ENCODE assay signal across 19 cellular contexts in genomic region chr20:49852522-49853055, GRCh38. TPM values are rescaled to one million over a fixed set of nuclear protein-coding genes. Genes with fewer than 3 reads are reported as not detected.
DNase-seq lines count a peak whose midpoint lies in the region; ATAC-seq, FAIRE-seq and TF ChIP-seq lines count a peak whose summit lies in the region.
"Had no signal": no experiment of that assay in that cellular context is flagged by ENCODE, and none has a peak within 500 bp of the region (broad histone marks: within the 10 kb centered on the region; RNA-seq: fewer than 3 reads in every experiment).

No MANE protein-coding gene starts in this region.

- no peak for DNase-seq in right atrium auricular region (ENCODE audit: low spot score)
- no peak for DNase-seq in cardiac septum (ENCODE audit: low spot score)
- no peak for DNase-seq in astrocyte (ENCODE audit: low read depth)
- no peak for DNase-seq in nephron progenitor cell
- DNase-seq in aorta: no peak
- DNase-seq in stimulated activated CD4-positive, alpha-beta T cell treated with anti-CD3 and anti-CD28 coated beads, Interleukin-12 subunit alpha, Interleukin-12 subunit beta, amount 100 ng/mL, for 4 hours: no peak
- DNase-seq in kidney glomerular epithelial cell (lab: John Stamatoyannopoulos, UW): no peak
- DNase-seq: activated CD4-positive, CD25-positive, alpha-beta regulatory T cell treated with anti-CD3 and anti-CD28 coated beads, Interleukin-2, amount 50 U/mL, for 72 hours; amniotic stem cell; CD8-positive, alpha-beta memory T cell; immature natural killer cell; NCI-H1436 treated with DMSO at 0.1 percent for 48 hours; NCI-H2227 treated with DMSO at 0.1 percent for 48 hours; SJCRH30; stimulated activated CD4-positive, alpha-beta T cell treated with anti-CD3 and anti-CD28 coated beads, Interleukin-4, amount 100 ng/mL, for 1 hour had no signal

- no peak overlapping the region for H2AFZ ChIP-seq in astrocyte (ENCODE audit: low read depth, low read length)

- TF ChIP-seq CTCF in right atrium auricular region (IDR thresholded peaks at IDR 0.05): no peak
- no peak for TF ChIP-seq CTCF in astrocyte (IDR thresholded peaks at IDR 0.05; ENCODE audit: insufficient read depth, low read depth, low read length)
- TF ChIP-seq CTCF in nephron progenitor cell (IDR thresholded peaks at IDR 0.05): no peak

- FAIRE-seq in astrocyte (lab: Jason Lieb, UNC): no peak

- no peaks in the 10 kb centered on the region for H4K20me1 ChIP-seq in astrocyte (ENCODE audit: insufficient read depth, low read length)

- H3K36me3 ChIP-seq in right atrium auricular region (peaks cover 21% of the 10 kb centered on the region), astrocyte (ENCODE audit: insufficient read depth, low read length) (peaks cover 9% of the 10 kb centered on the region), aorta (ENCODE audit: control insufficient read depth in 1 of 2, insufficient read depth in 2 of 2, low read length in 1 of 2) (no peaks in the 10 kb centered on the region)

- ATAC-seq in aorta (ENCODE audit: low FRiP score) (no peak), GM18505 (IDR thresholded peaks at IDR 0.05; ENCODE audit: unreplicated experiment) (no peak)
- ATAC-seq: HCT116 had no signal

- no peaks in the 10 kb centered on the region for H3K27me3 Mint-ChIP-seq in astrocyte (ENCODE audit: low read depth, unreplicated experiment)
- no peaks in the 10 kb centered on the region for H3K27me3 Mint-ChIP-seq in nephron progenitor cell (ENCODE audit: low read depth, poor library complexity)
- H3K27me3 Mint-ChIP-seq: CD8-positive, alpha-beta memory T cell had no signal

- TF ChIP-seq POLR2A in GM18505 (IDR thresholded peaks at IDR 0.05; ENCODE audit: borderline replicate concordance, extremely low read depth, insufficient read depth, insufficient read length): no peak

- H3K9ac ChIP-seq in astrocyte (ENCODE audit: low read length): no peak overlapping the region

- H3K4me3 Mint-ChIP-seq in astrocyte (ENCODE audit: unreplicated experiment) (peak overlapping the region; percentile 22), nephron progenitor cell (no peak overlapping the region)
- H3K4me3 Mint-ChIP-seq: CD8-positive, alpha-beta memory T cell; immature natural killer cell had no signal

- H3K79me2 ChIP-seq in astrocyte (ENCODE audit: insufficient read depth, low read length): no peaks in the 10 kb centered on the region

- H3K27ac Mint-ChIP-seq in astrocyte (ENCODE audit: unreplicated experiment) (peak overlapping the region; percentile 81), nephron progenitor cell (peak overlapping the region; percentile 49)

- H3K27me3 ChIP-seq in right atrium auricular region (no peaks in the 10 kb centered on the region), astrocyte (ENCODE audit: insufficient read depth, low read length) (no peaks in the 10 kb centered on the region), aorta (ENCODE audit: control insufficient read depth in 1 of 2, insufficient read depth in 2 of 2, low read length in 1 of 2) (no peaks in the 10 kb centered on the region)
- H3K27me3 ChIP-seq: SJCRH30 had no signal

- peaks cover 34% of the 10 kb centered on the region for H3K4me1 Mint-ChIP-seq in astrocyte (ENCODE audit: low read depth, unreplicated experiment)
- peaks cover 48% of the 10 kb centered on the region for H3K4me1 Mint-ChIP-seq in nephron progenitor cell

- H3K36me3 Mint-ChIP-seq in astrocyte (ENCODE audit: low read depth, unreplicated experiment) (peaks cover 5% of the 10 kb centered on the region), nephron progenitor cell (ENCODE audit: low read depth) (peaks cover 19% of the 10 kb centered on the region)

- H3K27ac ChIP-seq in right atrium auricular region (peak overlapping the region; percentile 58 to 63), astrocyte (ENCODE audit: low read depth, low read length) (no peak overlapping the region), aorta (ENCODE audit: low read depth in 1 of 2, low read length in 2 of 2) (peak overlapping the region; percentile 36 to 49)
- H3K27ac ChIP-seq: SJCRH30 had no signal

- H3K9me3 ChIP-seq in right atrium auricular region (no peaks in the 10 kb centered on the region), astrocyte (ENCODE audit: insufficient read depth, low read depth, low read length) (no peaks in the 10 kb centered on the region), aorta (ENCODE audit: control insufficient read depth, low read length) (no peaks in the 10 kb centered on the region)
- H3K9me3 ChIP-seq: SJCRH30 had no signal

- 24 to 33% methylated on average over 8 of the region's 8 CpGs for WGBS in aorta, 2 donors

- H3K4me2 ChIP-seq in astrocyte (ENCODE audit: low read length): no peak overlapping the region

- H3K4me1 ChIP-seq in right atrium auricular region: peaks cover 5 to 20% of the 10 kb centered on the region in 2 donors
- peaks cover 7% of the 10 kb centered on the region for H3K4me1 ChIP-seq in astrocyte (ENCODE audit: insufficient read depth, low read length)
- H3K4me1 ChIP-seq in aorta (ENCODE audit: control insufficient read depth in 1 of 2, insufficient read depth in 2 of 2, low read length in 2 of 2): peaks cover 3 to 14% of the 10 kb centered on the region in 2 donors
- H3K4me1 ChIP-seq: SJCRH30 had no signal

- intact Hi-C loops in cardiac septum (cut with DNase I): no loop called here
- intact Hi-C loops in aorta (cut with DNase I): loop anchor here (1.0 to 5.0 kb wide), 3 partner anchors 24 to 240 kb away; no protein-coding TSS in a partner anchor

- H3K4me3 ChIP-seq in right atrium auricular region (no peak overlapping the region), astrocyte (ENCODE audit: insufficient read depth, low read depth, low read length) (no peak overlapping the region), aorta (ENCODE audit: low read length in 2 of 2) (no peak overlapping the region)
- H3K4me3 ChIP-seq: lung, SJCRH30, skin epidermis had no signal

- H3K9me3 Mint-ChIP-seq in astrocyte (ENCODE audit: unreplicated experiment) (no peaks in the 10 kb centered on the region), nephron progenitor cell (no peaks in the 10 kb centered on the region)
- H3K9me3 Mint-ChIP-seq: CD8-positive, alpha-beta memory T cell; immature natural killer cell had no signal

RNA-seq across cellular contexts. Expression of gene SLC9A8, which starts 40.0 kb away (rescaled TPM):
- total RNA-seq in right atrium auricular region (1 to 10 TPM; 5.8 to 6.3 TPM), cardiac septum (7.2 TPM), astrocyte (6.2 and 6.9 TPM in 2 replicates), aorta (10 to 100 TPM; 12.5 to 14.6 TPM)
- polyA plus RNA-seq in aorta: 10 to 100 TPM in 1 of 2 donors, 1 to 10 TPM in 1; 2.8 to 10.6 TPM
